10 cellular contexts compared by ENCODE assay signal in genomic region chr7:47759056-47759706, GRCh38.
DNase-seq lines count a peak whose midpoint lies in the region; ATAC-seq and TF ChIP-seq lines count a peak whose summit lies in the region.
"Had no signal": no experiment of that assay in that cellular context is flagged by ENCODE, and none has a peak within 500 bp of the region (broad histone marks: within the 10 kb centered on the region; RNA-seq: fewer than 3 reads in every experiment).

No MANE protein-coding gene starts in this region.

- H2AK5ac ChIP-seq in mesenchymal stem cell (ENCODE audit: low read length, severe bottlenecking): peak overlapping the region; percentile 84

- H4K91ac ChIP-seq in mesenchymal stem cell (ENCODE audit: low read length): peak overlapping the region; percentile 48

- peak overlapping the region; percentile 81 for H4K8ac ChIP-seq in mesenchymal stem cell (ENCODE audit: low read length)

- peak overlapping the region; percentile 72 to 89 for H3K18ac ChIP-seq in mesenchymal stem cell (ENCODE audit: low read depth in 1 of 2, low read length in 2 of 2)

- no peak overlapping the region for H3K23ac ChIP-seq in mesenchymal stem cell (ENCODE audit: low read length in 2 of 2)

- H3K4me3 ChIP-seq in brain microvascular endothelial cell (ENCODE audit: low read depth, low read length) (no peak overlapping the region), mesenchymal stem cell (ENCODE audit: insufficient read depth in 1 of 2, low read depth in 1 of 2, low read length in 2 of 2) (no peak overlapping the region)

- H3K4ac ChIP-seq in mesenchymal stem cell (ENCODE audit: low read depth in 1 of 2, low read length in 2 of 2): peak overlapping the region; percentile 47 to 83

- H2AFZ ChIP-seq in mesenchymal stem cell (ENCODE audit: low read depth, low read length): no peak overlapping the region

- no peaks in the 10 kb centered on the region for H3K9me3 ChIP-seq in mesenchymal stem cell (ENCODE audit: control insufficient read depth, low read length)

- TF ChIP-seq RAD21 in Ishikawa (IDR thresholded peaks at IDR 0.05; ENCODE audit: low read depth): peak; percentile 44

- H3K27ac ChIP-seq in brain microvascular endothelial cell (peak overlapping the region; percentile 86), mesenchymal stem cell (ENCODE audit: low read length, poor library complexity, severe bottlenecking) (no peak overlapping the region)

- H2BK120ac ChIP-seq in mesenchymal stem cell (ENCODE audit: low read depth, low read length): no peak overlapping the region

- no peak for TF ChIP-seq EP300 in Ishikawa (IDR thresholded peaks at IDR 0.05; ENCODE audit: borderline replicate concordance)

- TF ChIP-seq CTCF in brain microvascular endothelial cell (IDR thresholded peaks at IDR 0.05; ENCODE audit: low read depth, low read length, missing control alignments): peak; percentile 54

- H2BK5ac ChIP-seq in mesenchymal stem cell (ENCODE audit: low read depth, low read length, poor library complexity, severe bottlenecking): no peak overlapping the region

- no peaks in the 10 kb centered on the region for H3K36me3 ChIP-seq in brain microvascular endothelial cell (replicated peaks)
- peaks cover 0 to 3% of the 10 kb centered on the region in 2 experiments for H3K36me3 ChIP-seq in mesenchymal stem cell (ENCODE audit: control insufficient read depth in 1 of 2, insufficient read depth in 2 of 2, low read depth in 1 of 2, low read length in 2 of 2)

- H3K4me1 ChIP-seq in mesenchymal stem cell (ENCODE audit: control insufficient read depth, insufficient read depth, low read depth, low read length): peaks cover 20% of the 10 kb centered on the region

- DNase-seq in ACHN (peak; percentile 66), brain microvascular endothelial cell (no peak), mesenchymal stem cell (no peak), AG08396 (ENCODE audit: low spot score) (no peak), NCI-H2227 (lab: John Stamatoyannopoulos, UW; ENCODE audit: unreplicated experiment) (no peak), ecto neural progenitor cell (ENCODE audit: low spot score) (no peak)
- DNase-seq: NCI-H1417, right cardiac atrium had no signal

- no peak overlapping the region for H3K14ac ChIP-seq in mesenchymal stem cell (ENCODE audit: low read length in 2 of 2)

- ATAC-seq in HG03280 (IDR thresholded peaks at IDR 0.05; ENCODE audit: unreplicated experiment): no peak

- H3K27me3 ChIP-seq in brain microvascular endothelial cell (replicated peaks) (no peaks in the 10 kb centered on the region), mesenchymal stem cell (ENCODE audit: control insufficient read depth in 1 of 2, insufficient read depth in 1 of 2, low read length in 2 of 2) (no peaks in the 10 kb centered on the region)

- WGBS in mesenchymal stem cell: 98% methylated on average over 3 of the region's 4 CpGs

- H3K4me2 ChIP-seq in mesenchymal stem cell (ENCODE audit: low read length, poor library complexity, severe bottlenecking): no peak overlapping the region

- H3K79me1 ChIP-seq in mesenchymal stem cell (replicated peaks; ENCODE audit: low read length, poor library complexity, severe bottlenecking): no peaks in the 10 kb centered on the region

- peak overlapping the region; percentile 86 for H2BK15ac ChIP-seq in mesenchymal stem cell (ENCODE audit: low read depth, poor library complexity, severe bottlenecking)

- in situ Hi-C loops in ACHN (cut with HindIII; ENCODE audit: low pct_ligation_motif_present, low pct_unique_long_range_greater_than_20kb, low sequenced_read_pairs) (no loop called here), brain microvascular endothelial cell (cut with HindIII; ENCODE audit: low pct_ligation_motif_present, low sequenced_read_pairs) (no loop called here)

- peak overlapping the region; percentile 94 to 97 for H2BK12ac ChIP-seq in mesenchymal stem cell (ENCODE audit: low read length in 2 of 2)

- H3K9ac ChIP-seq in mesenchymal stem cell (ENCODE audit: low read length): no peak overlapping the region

TF ChIP-seq in Ishikawa, 13 proteins besides CTCF, POLR2A, EP300 and RAD21:
- TF ChIP-seq EGR1 (IDR thresholded peaks at IDR 0.05) (no peak), CREB1 (IDR thresholded peaks at IDR 0.05; ENCODE audit: low read depth) (no peak), YY1 (IDR thresholded peaks at IDR 0.05; ENCODE audit: low read depth) (no peak), NFIC (IDR thresholded peaks at IDR 0.05) (no peak), TEAD4 (IDR thresholded peaks at IDR 0.05) (no peak), TAF1 (IDR thresholded peaks at IDR 0.05; ENCODE audit: low read depth) (no peak), TCF12 (IDR thresholded peaks at IDR 0.05; ENCODE audit: low read depth) (no peak), FOXM1 (IDR thresholded peaks at IDR 0.05; ENCODE audit: borderline replicate concordance, low read depth) (no peak), ZBTB7A (IDR thresholded peaks at IDR 0.05; ENCODE audit: low read depth) (no peak), CEBPB (IDR thresholded peaks at IDR 0.05) (no peak)
- TF ChIP-seq, protein P1, sequence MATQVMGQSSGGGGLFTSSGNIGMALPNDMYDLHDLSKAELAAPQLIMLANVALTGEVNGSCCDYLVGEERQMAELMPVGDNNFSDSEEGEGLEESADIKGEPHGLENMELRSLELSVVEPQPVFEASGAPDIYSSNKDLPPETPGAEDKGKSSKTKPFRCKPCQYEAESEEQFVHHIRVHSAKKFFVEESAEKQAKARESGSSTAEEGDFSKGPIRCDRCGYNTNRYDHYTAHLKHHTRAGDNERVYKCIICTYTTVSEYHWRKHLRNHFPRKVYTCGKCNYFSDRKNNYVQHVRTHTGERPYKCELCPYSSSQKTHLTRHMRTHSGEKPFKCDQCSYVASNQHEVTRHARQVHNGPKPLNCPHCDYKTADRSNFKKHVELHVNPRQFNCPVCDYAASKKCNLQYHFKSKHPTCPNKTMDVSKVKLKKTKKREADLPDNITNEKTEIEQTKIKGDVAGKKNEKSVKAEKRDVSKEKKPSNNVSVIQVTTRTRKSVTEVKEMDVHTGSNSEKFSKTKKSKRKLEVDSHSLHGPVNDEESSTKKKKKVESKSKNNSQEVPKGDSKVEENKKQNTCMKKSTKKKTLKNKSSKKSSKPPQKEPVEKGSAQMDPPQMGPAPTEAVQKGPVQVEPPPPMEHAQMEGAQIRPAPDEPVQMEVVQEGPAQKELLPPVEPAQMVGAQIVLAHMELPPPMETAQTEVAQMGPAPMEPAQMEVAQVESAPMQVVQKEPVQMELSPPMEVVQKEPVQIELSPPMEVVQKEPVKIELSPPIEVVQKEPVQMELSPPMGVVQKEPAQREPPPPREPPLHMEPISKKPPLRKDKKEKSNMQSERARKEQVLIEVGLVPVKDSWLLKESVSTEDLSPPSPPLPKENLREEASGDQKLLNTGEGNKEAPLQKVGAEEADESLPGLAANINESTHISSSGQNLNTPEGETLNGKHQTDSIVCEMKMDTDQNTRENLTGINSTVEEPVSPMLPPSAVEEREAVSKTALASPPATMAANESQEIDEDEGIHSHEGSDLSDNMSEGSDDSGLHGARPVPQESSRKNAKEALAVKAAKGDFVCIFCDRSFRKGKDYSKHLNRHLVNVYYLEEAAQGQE (IDR thresholded peaks at IDR 0.05; ENCODE audit: low read depth): no peak
- TF ChIP-seq, protein P2, sequence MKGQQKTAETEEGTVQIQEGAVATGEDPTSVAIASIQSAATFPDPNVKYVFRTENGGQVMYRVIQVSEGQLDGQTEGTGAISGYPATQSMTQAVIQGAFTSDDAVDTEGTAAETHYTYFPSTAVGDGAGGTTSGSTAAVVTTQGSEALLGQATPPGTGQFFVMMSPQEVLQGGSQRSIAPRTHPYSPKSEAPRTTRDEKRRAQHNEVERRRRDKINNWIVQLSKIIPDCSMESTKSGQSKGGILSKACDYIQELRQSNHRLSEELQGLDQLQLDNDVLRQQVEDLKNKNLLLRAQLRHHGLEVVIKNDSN (IDR thresholded peaks at IDR 0.05): no peak
- TF ChIP-seq, protein P3, sequence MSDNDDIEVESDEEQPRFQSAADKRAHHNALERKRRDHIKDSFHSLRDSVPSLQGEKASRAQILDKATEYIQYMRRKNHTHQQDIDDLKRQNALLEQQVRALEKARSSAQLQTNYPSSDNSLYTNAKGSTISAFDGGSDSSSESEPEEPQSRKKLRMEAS (IDR thresholded peaks at IDR 0.05): no peak
